1 cellular context compared by ENCODE assay signal in genomic region chr5:62083247-62083646, GRCh38.
TF ChIP-seq lines count a peak whose summit lies in the region.

No MANE protein-coding gene starts in this region.

TF ChIP-seq in GM23338, 12 proteins besides CTCF, POLR2A, EP300 and RAD21 (continued from another document):
- TF ChIP-seq REST (IDR thresholded peaks at IDR 0.05; ENCODE audit: unreplicated experiment) (no peak), EZH2phosphoT487 (IDR thresholded peaks at IDR 0.05; ENCODE audit: unreplicated experiment) (no peak), ZNF331 (CRISPR knock-in tag; IDR thresholded peaks at IDR 0.05; ENCODE audit: low read depth) (no peak), NANOG (IDR thresholded peaks at IDR 0.05; ENCODE audit: borderline replicate concordance) (no peak)
